ENCODE assay signal across 8 cellular contexts in the genomic region with DNA sequence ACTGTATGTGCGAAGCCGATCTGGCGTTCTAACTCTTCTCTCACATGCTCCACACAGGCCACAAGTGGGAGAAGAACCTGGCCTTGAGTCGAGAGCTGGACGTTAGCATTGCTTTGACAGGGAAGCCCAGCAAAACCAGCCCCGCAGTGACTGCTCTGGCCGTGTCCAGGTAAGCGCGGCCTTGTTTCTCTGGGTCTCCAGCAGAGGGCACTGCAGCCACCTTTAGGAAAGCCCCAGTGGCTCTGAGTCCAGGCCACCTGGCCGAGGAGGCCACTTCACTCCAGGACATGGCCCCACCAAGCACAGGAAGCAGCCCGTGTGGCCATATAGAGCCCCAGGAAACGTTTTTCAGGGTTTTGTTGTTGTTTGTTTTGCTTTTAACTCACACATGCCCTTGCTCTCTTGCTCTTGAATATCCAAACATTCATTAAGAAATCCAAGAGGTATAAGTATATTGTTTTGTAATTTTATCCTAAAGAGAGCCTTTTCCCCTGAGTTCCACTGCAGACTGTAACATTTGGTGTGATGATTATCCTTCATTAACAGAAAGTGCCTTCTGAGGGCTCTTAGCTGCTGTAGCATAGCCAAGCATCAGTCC. TPM values are rescaled to one million over a fixed set of nuclear protein-coding genes. Genes with fewer than 3 reads are reported as not detected.
DNase-seq lines count a peak whose midpoint lies in the region; ATAC-seq lines count a peak whose summit lies in the region.

No MANE protein-coding gene starts in this region.

- no peaks in the 10 kb centered on the region for H3K9me3 ChIP-seq in CD4-positive, CD25-positive, alpha-beta regulatory T cell (ENCODE audit: control insufficient read depth in 2 of 2, low read length in 2 of 2)
- no peaks in the 10 kb centered on the region for H3K9me3 ChIP-seq in adipocyte (ENCODE audit: control insufficient read depth, low read length)

- ATAC-seq in CD4-positive, CD25-positive, alpha-beta regulatory T cell (ENCODE audit: low read depth in 2 of 2): peak in 1 of 2 donors; percentile 44
- ATAC-seq in GM21381 (IDR thresholded peaks at IDR 0.05; ENCODE audit: unreplicated experiment) (peak; percentile 61), left cardiac atrium (peak; percentile 88), sciatic nerve (peak; percentile 80), GM18861 (IDR thresholded peaks at IDR 0.05; ENCODE audit: unreplicated experiment) (no peak), GM21390 (IDR thresholded peaks at IDR 0.05; ENCODE audit: unreplicated experiment) (no peak)

- DNase-seq in CD4-positive, CD25-positive, alpha-beta regulatory T cell: peak in 2 of 3 donors; percentile 10 to 24
- peak; percentile 70 for DNase-seq in OCI-M1 (lab: John Stamatoyannopoulos, UW)
- peak; percentile 69 for DNase-seq in adipocyte (ENCODE audit: low read depth)
- DNase-seq in left cardiac atrium: peak; percentile 72
- peak; percentile 73 for DNase-seq in sciatic nerve (ENCODE audit: low spot score)

- H3K27ac ChIP-seq in CD4-positive, CD25-positive, alpha-beta regulatory T cell (ENCODE audit: insufficient read depth, low read length, poor library complexity, severe bottlenecking): no peak overlapping the region

- no peaks in the 10 kb centered on the region for H3K36me3 Mint-ChIP-seq in CD4-positive, CD25-positive, alpha-beta regulatory T cell

- no peak overlapping the region for H3K4me3 Mint-ChIP-seq in CD4-positive, CD25-positive, alpha-beta regulatory T cell

- H3K9me3 Mint-ChIP-seq in CD4-positive, CD25-positive, alpha-beta regulatory T cell: peaks cover 0 to 2% (median 0%) of the 10 kb centered on the region in 7 donors

- no peaks in the 10 kb centered on the region for H3K36me3 ChIP-seq in CD4-positive, CD25-positive, alpha-beta regulatory T cell (ENCODE audit: control insufficient read depth, insufficient read depth, low read length)
- H3K36me3 ChIP-seq in adipocyte (ENCODE audit: control insufficient read depth, insufficient read depth, low read length, severe bottlenecking): no peaks in the 10 kb centered on the region

- no peaks in the 10 kb centered on the region for H3K27me3 Mint-ChIP-seq in CD4-positive, CD25-positive, alpha-beta regulatory T cell

- H3K27me3 ChIP-seq in CD4-positive, CD25-positive, alpha-beta regulatory T cell (ENCODE audit: control insufficient read depth, insufficient read depth, low read length): no peaks in the 10 kb centered on the region
- peaks cover 5% of the 10 kb centered on the region for H3K27me3 ChIP-seq in adipocyte (replicated peaks; ENCODE audit: control insufficient read depth, insufficient read depth, low read length)

- no peaks in the 10 kb centered on the region for H3K4me1 Mint-ChIP-seq in CD4-positive, CD25-positive, alpha-beta regulatory T cell

- no peak overlapping the region for H3K4me3 ChIP-seq in CD4-positive, CD25-positive, alpha-beta regulatory T cell (ENCODE audit: low read depth, low read length)
- no peak overlapping the region for H3K4me3 ChIP-seq in adipocyte (ENCODE audit: low read length)

- no peaks in the 10 kb centered on the region for H3K4me1 ChIP-seq in CD4-positive, CD25-positive, alpha-beta regulatory T cell (ENCODE audit: control insufficient read depth, insufficient read depth, low read length, poor library complexity, severe bottlenecking)
- no peaks in the 10 kb centered on the region for H3K4me1 ChIP-seq in adipocyte (ENCODE audit: control insufficient read depth, insufficient read depth, low read length)

- intact Hi-C loops in left cardiac atrium (cut with DNase I) (loop anchor here (2.0 to 5.0 kb wide), 2 partner anchors 179 to 181 kb away; no protein-coding TSS in a partner anchor), sciatic nerve (cut with DNase I) (loop anchor here (5.0 kb wide), 1 partner anchor 181 kb away; no protein-coding TSS in a partner anchor)

- no peak overlapping the region for H3K27ac Mint-ChIP-seq in CD4-positive, CD25-positive, alpha-beta regulatory T cell

- H3K9ac ChIP-seq in adipocyte (ENCODE audit: low read length): no peak overlapping the region

RNA-seq across cellular contexts. Expression of a gene that starts 41.8 kb away (rescaled TPM):
- total RNA-seq in CD4-positive, CD25-positive, alpha-beta regulatory T cell: not detected
- not detected for polyA plus RNA-seq in CD4-positive, CD25-positive, alpha-beta regulatory T cell
- not detected for total RNA-seq in left cardiac atrium
- total RNA-seq in sciatic nerve: not detected

Comparison
In these comparisons a context has a peak if more than half of its experiments do, and no peak if none do; other contexts are left out.
1. ATAC-seq: peak in GM21381 (single experiment), left cardiac atrium (2 of 2) and sciatic nerve (single experiment); none in GM18861 (single experiment) and GM21390 (single experiment).
2. DNase-seq: peak in every context shown above with its lines; median percentile 73 in sciatic nerve; 72 in left cardiac atrium; 70 in OCI-M1; 69 in adipocyte; 17 in CD4-positive, CD25-positive, alpha-beta regulatory T cell.